ENCODE assay signal across 8 cellular contexts in the genomic region with DNA sequence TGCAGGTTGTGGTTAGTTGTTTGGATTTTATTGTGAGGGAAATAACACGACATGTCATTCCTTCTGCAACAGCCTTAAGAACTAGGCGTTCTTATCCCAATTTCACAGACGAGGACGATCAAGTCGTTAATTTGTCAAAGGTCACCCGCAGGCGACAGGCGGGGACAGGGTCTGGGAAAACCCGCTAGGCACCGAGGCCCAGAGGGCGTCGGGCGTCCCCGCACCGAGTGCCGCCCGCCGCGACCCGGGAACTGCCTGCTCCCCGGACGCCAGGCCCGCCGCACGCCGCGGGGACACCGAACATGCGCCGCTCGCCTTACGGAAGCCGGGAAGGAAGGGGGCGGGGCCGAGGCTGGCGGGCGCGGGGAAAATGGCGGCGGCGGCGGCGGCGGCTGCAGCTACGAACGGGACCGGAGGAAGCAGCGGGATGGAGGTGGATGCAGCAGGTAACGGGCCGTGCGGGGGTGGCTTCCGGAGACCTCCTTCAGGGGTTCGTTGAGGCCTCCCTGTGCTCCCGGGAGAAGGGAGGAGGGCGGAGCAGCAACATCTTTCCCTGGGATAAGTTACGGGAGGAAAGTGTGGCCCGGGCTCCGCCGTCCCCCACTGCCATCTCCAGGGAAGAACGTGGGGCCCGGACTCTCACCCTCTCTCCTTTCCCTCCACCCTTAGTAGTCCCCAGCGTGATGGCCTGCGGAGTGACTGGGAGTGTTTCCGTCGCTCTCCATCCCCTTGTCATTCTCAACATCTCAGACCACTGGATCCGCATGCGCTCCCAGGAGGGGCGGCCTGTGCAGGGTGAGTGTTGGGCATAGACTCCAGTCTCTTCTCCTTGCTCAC. TPM values are rescaled to one million over a fixed set of nuclear protein-coding genes. Genes with fewer than 3 reads are reported as not detected.
DNase-seq lines count a peak whose midpoint lies in the region; ATAC-seq lines count a peak whose summit lies in the region.

A gene (plus strand): TSS at position 349 of the 837 bp plus-strand sequence. CDS start 22 bp downstream, at position 371.

- ATAC-seq in esophagus mucosa = peak; percentile 68

- H3K27ac ChIP-seq in muscle layer of duodenum (ENCODE audit: low read length) = peak within 1 kb of the TSS; percentile 84

- H3K27me3 ChIP-seq in muscle layer of duodenum (ENCODE audit: low read depth, low read length) = no peaks in the 10 kb centered on the region

- peaks cover 5 to 21% of the 10 kb centered on the region in 2 donors for H3K4me1 ChIP-seq in muscle layer of duodenum (ENCODE audit: control insufficient read depth in 1 of 2, insufficient read depth in 2 of 2, low read length in 2 of 2)

- DNase-seq in NCI-H187 (lab: John Stamatoyannopoulos, UW) (peak; percentile 47 to 71), NCI-H187 treated with DMSO at 0.1 percent for 48 hours (lab: John Stamatoyannopoulos, UW) (no peak), HT-29 (ENCODE audit: low spot score) (peak; percentile 78), OCI-M2 (lab: John Stamatoyannopoulos, UW; ENCODE audit: unreplicated experiment) (peak; percentile 32)
- DNase-seq in activated T-cell treated with anti-CD3 and anti-CD28 coated beads, Interleukin-2, amount 50 U/mL, for 48 hours = peak; percentile 91 to 92
- DNase-seq in stimulated activated CD8-positive, alpha-beta memory T cell treated with anti-CD3 and anti-CD28 coated beads, Interleukin-7, amount 100 ng/mL, for 1 hour (ENCODE audit: low read depth in 2 of 2) = peak; percentile 75

- H3K4me3 ChIP-seq in muscle layer of duodenum (ENCODE audit: low read depth in 1 of 2, low read length in 2 of 2) = peak within 1 kb of the TSS; percentile 86 to 88

- peaks cover 30 to 35% of the 10 kb centered on the region in 2 donors for H3K36me3 ChIP-seq in muscle layer of duodenum (ENCODE audit: control insufficient read depth in 1 of 2, insufficient read depth in 2 of 2, low read length in 2 of 2)

- no peaks in the 10 kb centered on the region for H3K9me3 ChIP-seq in muscle layer of duodenum (ENCODE audit: control insufficient read depth in 1 of 2, low read length in 2 of 2)

RNA-seq across cellular contexts. Expression of the gene that starts here (rescaled TPM):
- total RNA-seq in HT-29 (2014; rRNA removed; shearing (Covaris generic)) = 111 and 128 TPM in 2 replicates
- 95.0 TPM for total RNA-seq in esophagus mucosa
